ENCODE assay signal across 8 cellular contexts in genomic region chr9:91151014-91151740, GRCh38.
A peak's percentile ranks its signal among the peaks of the same experiment; 100 is the strongest.
DNase-seq lines count a peak whose midpoint lies in the region; ATAC-seq and TF ChIP-seq lines count a peak whose summit lies in the region.

No MANE protein-coding gene starts in this region.

- H3K9me3 ChIP-seq in adipocyte (ENCODE audit: control insufficient read depth, low read length) (peaks cover 5% of the 10 kb centered on the region), spleen (peaks cover 0 to 8% (median 0%) of the 10 kb centered on the region in 8 donors), esophagus squamous epithelium (no peaks in the 10 kb centered on the region)

- 20 to 38% (median 24%) methylated on average over 6 of the region's 6 CpGs for WGBS in spleen, 5 donors
- WGBS in esophagus squamous epithelium, 2 donors = 63 to 77% methylated on average over 6 of the region's 6 CpGs

- H3K9ac ChIP-seq in adipocyte (ENCODE audit: low read length) = no peak overlapping the region

- TF ChIP-seq CTCF in spleen (IDR thresholded peaks at IDR 0.05 in 8 of 11, conservative IDR thresholded peaks at IDR 0.05 in 3 of 11) (peak in 6 of 11 experiments; percentile 12 to 54 (median 27)), esophagus squamous epithelium (IDR thresholded peaks at IDR 0.05) (no peak)

- no peaks in the 10 kb centered on the region for H3K4me1 ChIP-seq in adipocyte (ENCODE audit: control insufficient read depth, insufficient read depth, low read length)
- peaks cover 0 to 52% (median 35%) of the 10 kb centered on the region in 6 donors for H3K4me1 ChIP-seq in spleen
- peaks cover 0 to 5% (median 0%) of the 10 kb centered on the region in 3 donors for H3K4me1 ChIP-seq in esophagus squamous epithelium

- H3K27me3 ChIP-seq in adipocyte (replicated peaks; ENCODE audit: control insufficient read depth, insufficient read depth, low read length) = no peaks in the 10 kb centered on the region
- H3K27me3 ChIP-seq in spleen (replicated peaks in 1 of 7) = no peaks in the 10 kb centered on the region
- no peaks in the 10 kb centered on the region for H3K27me3 ChIP-seq in esophagus squamous epithelium

- no peak for TF ChIP-seq POLR2A in spleen (IDR thresholded peaks at IDR 0.05)
- TF ChIP-seq POLR2A in esophagus squamous epithelium (IDR thresholded peaks at IDR 0.05) = no peak

- H3K27ac ChIP-seq in spleen = peak overlapping the region in 7 of 8 donors; percentile 24 to 86 (median 62)
- H3K27ac ChIP-seq in esophagus squamous epithelium = peak overlapping the region in 2 of 4 donors; percentile 33 to 62

- H3K36me3 ChIP-seq in adipocyte (ENCODE audit: control insufficient read depth, insufficient read depth, low read length, severe bottlenecking) (no peaks in the 10 kb centered on the region), spleen (no peaks in the 10 kb centered on the region), esophagus squamous epithelium (no peaks in the 10 kb centered on the region)

- no peak overlapping the region for H3K4me3 ChIP-seq in adipocyte (ENCODE audit: low read length)
- no peak overlapping the region for H3K4me3 ChIP-seq in spleen
- H3K4me3 ChIP-seq in esophagus squamous epithelium = no peak overlapping the region

- intact Hi-C loops in spleen (cut with DNase I; ENCODE audit: low total_unique reads) (no loop called here), esophagus squamous epithelium (cut with DNase I) (no loop called here)

- peak; percentile 63 for ATAC-seq in GM21381 (IDR thresholded peaks at IDR 0.05; ENCODE audit: unreplicated experiment)
- ATAC-seq in HG03575 (IDR thresholded peaks at IDR 0.05; ENCODE audit: extremely low read depth, insufficient number of reproducible peaks, low FRiP score, unreplicated experiment) = peak; percentile 49

- peak; percentile 95 for DNase-seq in GM04503 (ENCODE audit: low read depth)
- peak; percentile 77 for DNase-seq in adipocyte (ENCODE audit: low read depth)
- no peak for DNase-seq in spleen
- no peak for DNase-seq in esophagus squamous epithelium (lab: John Stamatoyannopoulos, UW)
- DNase-seq in DMS 273 (lab: John Stamatoyannopoulos, UW; ENCODE audit: unreplicated experiment) = no peak
- DNase-seq in T-helper 9 cell = no peak

Comparison
In these comparisons a context has a peak if more than half of its experiments do, and no peak if none do; other contexts are left out.
1. DNase-seq: peak in GM04503 (single experiment) and adipocyte (single experiment); none in spleen (single experiment), esophagus squamous epithelium (single experiment), DMS 273 (single experiment) and T-helper 9 cell (single experiment).
2. CTCF ChIP-seq: peak in spleen (6 of 11); none in esophagus squamous epithelium (0 of 6).